ENCODE assay signal across 1 cellular context in genomic region chr12:57212701-57213067, GRCh38.
TF ChIP-seq lines count a peak whose summit lies in the region.

No MANE protein-coding gene starts in this region.

TF ChIP-seq in WTC11, 78 proteins besides CTCF, POLR2A, EP300 and RAD21 (continued from another document):
- TF ChIP-seq HMGA2 (CRISPR knock-in tag; IDR thresholded peaks at IDR 0.05) (no peak), NR1H2 (CRISPR knock-in tag; IDR thresholded peaks at IDR 0.05) (no peak), SMAD4 (CRISPR knock-in tag; IDR thresholded peaks at IDR 0.05) (no peak), JUN (CRISPR knock-in tag; IDR thresholded peaks at IDR 0.05) (no peak), ZBTB21 (CRISPR knock-in tag; IDR thresholded peaks at IDR 0.05; ENCODE audit: borderline replicate concordance) (no peak)
